ENCODE assay signal across 14 cellular contexts in the genomic region with DNA sequence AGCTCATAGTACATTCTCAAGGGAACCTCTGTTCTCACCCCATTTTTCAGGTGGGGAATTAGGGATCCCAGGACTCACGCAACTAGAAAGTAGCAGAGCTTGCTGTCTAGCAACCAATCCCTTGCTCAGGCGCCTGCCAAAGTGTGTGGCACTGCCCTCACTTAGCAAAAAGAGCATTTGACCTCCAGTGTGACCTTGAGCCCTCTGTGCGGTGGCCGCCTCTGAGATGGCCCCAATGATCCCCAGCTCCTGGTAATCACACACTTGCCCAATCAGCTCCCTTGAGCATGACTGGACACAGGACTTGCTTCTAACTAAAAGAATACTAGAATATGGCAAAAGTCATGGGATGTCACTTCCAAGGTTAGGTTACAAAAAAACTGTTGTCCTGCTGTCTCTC. TPM values are rescaled to one million over a fixed set of nuclear protein-coding genes. Genes with fewer than 3 reads are reported as not detected.
A peak's percentile ranks its signal among the peaks of the same experiment; 100 is the strongest.
DNase-seq lines count a peak whose midpoint lies in the region; ATAC-seq and TF ChIP-seq lines count a peak whose summit lies in the region.
"Had no signal": no experiment of that assay in that cellular context is flagged by ENCODE, and none has a peak within 500 bp of the region (broad histone marks: within the 10 kb centered on the region; RNA-seq: fewer than 3 reads in every experiment).

No MANE protein-coding gene starts in this region.

- TF ChIP-seq CTCF in PC-9 (conservative IDR thresholded peaks at IDR 0.05) = no peak
- TF ChIP-seq CTCF in body of pancreas (IDR thresholded peaks at IDR 0.05) = no peak
- no peak for TF ChIP-seq CTCF in upper lobe of left lung (IDR thresholded peaks at IDR 0.05)

- H3K4me2 ChIP-seq in PC-9 = peak overlapping the region; percentile 44; the same call in 1 of the 2 replicates
- H3K4me2 ChIP-seq: A549, GM23338 had no signal

- H4K20me1 ChIP-seq in PC-9 (ENCODE audit: insufficient read depth) = no peaks in the 10 kb centered on the region

- DNase-seq in PC-9 = no peak
- no peak for DNase-seq in body of pancreas
- no peak for DNase-seq in upper lobe of left lung
- DNase-seq in head of caudate nucleus = no peak
- DNase-seq in ecto neural progenitor cell (ENCODE audit: low spot score) = no peak
- DNase-seq: BE2C; CD8-positive, alpha-beta T cell; COR-L47; DND-41; GDM1; H7 had no signal

- no peaks in the 10 kb centered on the region for H3K9me3 ChIP-seq in PC-9 (ENCODE audit: insufficient read depth, low read depth)
- H3K9me3 ChIP-seq in body of pancreas = no peaks in the 10 kb centered on the region
- H3K9me3 ChIP-seq in mucosa of stomach (ENCODE audit: control insufficient read depth, low read length) = no peaks in the 10 kb centered on the region
- H3K9me3 ChIP-seq in upper lobe of left lung = no peaks in the 10 kb centered on the region
- H3K9me3 ChIP-seq: A549, BE2C had no signal

- H3K4me1 ChIP-seq in PC-9 (replicated peaks; ENCODE audit: insufficient read depth) (peaks cover 15% of the 10 kb centered on the region), body of pancreas (peaks cover 53% of the 10 kb centered on the region), mucosa of stomach (ENCODE audit: control insufficient read depth, insufficient read depth, low read length) (peaks cover 54% of the 10 kb centered on the region), upper lobe of left lung (peaks cover 0 to 26% (median 9%) of the 10 kb centered on the region in 4 donors)
- H3K4me1 ChIP-seq: BE2C had no signal

- POLR2A ChIA-PET in PC-9 (lab: Charles Lee; ENCODE audit: unreplicated experiment) = interaction anchor here (0.6 kb wide), 1 partner anchor 13 kb away, joined by 3 read pairs; no protein-coding TSS in a partner anchor

- H3K79me2 ChIP-seq in PC-9 (ENCODE audit: low read depth) = no peaks in the 10 kb centered on the region

- no peak for ATAC-seq in body of pancreas
- ATAC-seq in upper lobe of left lung (ENCODE audit: low FRiP score in 2 of 2) = no peak
- ATAC-seq: A549; CD8-positive, alpha-beta T cell; GM23338 had no signal

- peaks cover 21% of the 10 kb centered on the region for H3F3A ChIP-seq in PC-9 (ENCODE audit: insufficient read depth, low read depth)

- 60 to 70% methylated on average over 3 to 4 of the region's 4 CpGs for WGBS in body of pancreas, 2 donors
- WGBS in upper lobe of left lung, 2 donors = 90 to 94% methylated on average over 2 to 4 of the region's 4 CpGs

- BruUV-seq in PC-9 (replicated peaks; lab: Mats Ljungman, UMichigan) = no TSS peak

- intact Hi-C loops in PC-9 (cut with micrococcal nuclease; ENCODE audit: unreplicated experiment) = no loop called here
- intact Hi-C loops in body of pancreas (cut with DNase I) = no loop called here
- intact Hi-C loops in head of caudate nucleus (cut with DNase I) = no loop called here

- H3K9ac ChIP-seq in mucosa of stomach (ENCODE audit: low read length) = peak overlapping the region; percentile 59

- TF ChIP-seq POLR2A in body of pancreas (IDR thresholded peaks at IDR 0.05) (no peak), upper lobe of left lung (IDR thresholded peaks at IDR 0.05) (no peak)

- no peak overlapping the region for H3K4me3 ChIP-seq in PC-9
- no peak overlapping the region for H3K4me3 ChIP-seq in body of pancreas
- peak overlapping the region; percentile 4 for H3K4me3 ChIP-seq in mucosa of stomach (ENCODE audit: low read length)
- no peak overlapping the region for H3K4me3 ChIP-seq in upper lobe of left lung
- H3K4me3 ChIP-seq: A549, GM23338 had no signal

- H3K27ac ChIP-seq in PC-9 (no peak overlapping the region), body of pancreas (peak overlapping the region; percentile 50 to 100 (median 87)), upper lobe of left lung (no peak overlapping the region)
- H3K27ac ChIP-seq: A549 had no signal

- no peak overlapping the region for H2AFZ ChIP-seq in PC-9
- H2AFZ ChIP-seq: GM23338 had no signal

- CTCF ChIA-PET in PC-9 (lab: Charles Lee) = interaction anchor here (0.6 to 1.5 kb wide), 2 partner anchors 10 to 265 kb away, joined by 3 to 6 read pairs; no protein-coding TSS in a partner anchor

- H3K9me2 ChIP-seq in PC-9 (ENCODE audit: insufficient read depth) = no peaks in the 10 kb centered on the region

- no peaks in the 10 kb centered on the region for H3K27me3 ChIP-seq in PC-9 (ENCODE audit: insufficient read depth, low read depth)
- H3K27me3 ChIP-seq in body of pancreas = no peaks in the 10 kb centered on the region
- H3K27me3 ChIP-seq in mucosa of stomach (ENCODE audit: control insufficient read depth, insufficient read depth, low read length) = no peaks in the 10 kb centered on the region
- no peaks in the 10 kb centered on the region for H3K27me3 ChIP-seq in upper lobe of left lung
- H3K27me3 ChIP-seq: BE2C had no signal

- H3K36me3 ChIP-seq in PC-9 (ENCODE audit: low read depth) = no peaks in the 10 kb centered on the region
- no peaks in the 10 kb centered on the region for H3K36me3 ChIP-seq in body of pancreas (replicated peaks in 1 of 2; ENCODE audit: insufficient read depth in 1 of 2, low read depth in 2 of 2)
- H3K36me3 ChIP-seq in mucosa of stomach (ENCODE audit: control insufficient read depth, insufficient read depth, low read length) = no peaks in the 10 kb centered on the region
- H3K36me3 ChIP-seq in upper lobe of left lung = no peaks in the 10 kb centered on the region
- H3K36me3 ChIP-seq: BE2C had no signal

- TF ChIP-seq EP300 in upper lobe of left lung (IDR thresholded peaks at IDR 0.05) = no peak

RNA-seq across cellular contexts. Expression of gene LGALS2, which starts 2.6 kb away (rescaled TPM):
- total RNA-seq in PC-9 (2021) = not detected in 2 replicates
- total RNA-seq in body of pancreas = 10 to 100 TPM; 19.2 to 68.9 TPM
- 1 to 10 TPM in 3 of 6 donors, not detected in 3; 1.4 to 4.2 (median 2.0) TPM for total RNA-seq in upper lobe of left lung
- total RNA-seq: CD8-positive, alpha-beta T cell; GM23338; H7 had no signal

RNA-seq across cellular contexts. Expression of gene CDC42EP1, which starts 22.2 kb away (rescaled TPM):
- total RNA-seq in PC-9 (2021) (94.0 and 110 TPM in 2 replicates), body of pancreas (10 to 100 TPM; 73.2 to 84.7 TPM), upper lobe of left lung (10 to 100 TPM; 38.8 to 81.7 (median 67.5) TPM)
- total RNA-seq: CD8-positive, alpha-beta T cell had no signal

RNA-seq across cellular contexts. Expression of gene GGA1, which starts 26.1 kb away (rescaled TPM):
- total RNA-seq in PC-9 (2021) (99.2 and 102 TPM in 2 replicates), body of pancreas (10 to 100 TPM; 38.4 to 42.5 TPM), upper lobe of left lung (100 to 1,000 TPM in 2 of 6 donors, 10 to 100 TPM in 4; 52.4 to 226 (median 68.3) TPM)

RNA-seq across cellular contexts. Expression of gene SH3BP1, which starts 56.9 kb away (rescaled TPM):
- 52.1 and 60.5 TPM in 2 replicates for total RNA-seq in PC-9 (2021)
- 10 to 100 TPM in 1 of 2 donors, 1 to 10 TPM in 1; 2.0 to 40.0 TPM for total RNA-seq in body of pancreas
- 10 to 100 TPM; 11.4 to 58.7 (median 31.1) TPM for total RNA-seq in upper lobe of left lung

Comparison
In these comparisons a context has a peak if more than half of its experiments do, and no peak if none do; other contexts are left out.
1. H3K27ac ChIP-seq: peak in body of pancreas (4 of 4); none in PC-9 (single experiment) and upper lobe of left lung (0 of 4).